In genomic region chr4:85475631-85476233, GRCh38 we compare ENCODE assay signal across 8 cellular contexts. TPM values are rescaled to one million over a fixed set of nuclear protein-coding genes. Genes with fewer than 3 reads are reported as not detected.
A peak's percentile ranks its signal among the peaks of the same experiment; 100 is the strongest.
DNase-seq lines count a peak whose midpoint lies in the region; ATAC-seq and TF ChIP-seq lines count a peak whose summit lies in the region.

No MANE protein-coding gene starts in this region.

- 3 to 5% methylated on average over 14 to 19 of the region's 21 CpGs for WGBS in lower leg skin, 2 donors

- no peaks in the 10 kb centered on the region for H3K36me3 ChIP-seq in vagina

- peaks cover 17% of the 10 kb centered on the region for H3K27me3 Mint-ChIP-seq in chondrocyte (ENCODE audit: low read depth)
- H3K27me3 Mint-ChIP-seq in activated naive CD4-positive, alpha-beta T cell treated with anti-CD3 and anti-CD28 coated beads for 36 hours (ENCODE audit: low read depth), result peaks cover 22% of the 10 kb centered on the region
- peaks cover 27% of the 10 kb centered on the region for H3K27me3 Mint-ChIP-seq in CD4-positive, alpha-beta T cell

- no peaks in the 10 kb centered on the region for H3K9me3 ChIP-seq in vagina
- no peaks in the 10 kb centered on the region for H3K9me3 ChIP-seq in CD4-positive, alpha-beta T cell (ENCODE audit: control insufficient read depth, low read length)

- TF ChIP-seq CTCF in chondrocyte (IDR thresholded peaks at IDR 0.05) (no peak), lower leg skin (IDR thresholded peaks at IDR 0.05) (no peak), vagina (IDR thresholded peaks at IDR 0.05) (no peak)
- TF ChIP-seq CTCF in CD4-positive, alpha-beta T cell (IDR thresholded peaks at IDR 0.05), result no peak

- DNase-seq in Right ventricle myocardium inferior (ENCODE audit: missing footprints) (peak; percentile 78), cardiac septum (ENCODE audit: low spot score) (no peak), chondrocyte (ENCODE audit: low spot score) (no peak), lower leg skin (ENCODE audit: low spot score in 2 of 2) (no peak), vagina (ENCODE audit: extremely low spot score in 2 of 2) (no peak), NCI-H345 (lab: John Stamatoyannopoulos, UW) (no peak)
- no peak for DNase-seq in activated naive CD4-positive, alpha-beta T cell treated with anti-CD3 and anti-CD28 coated beads for 36 hours
- no peak for DNase-seq in CD4-positive, alpha-beta T cell

- H3K36me3 Mint-ChIP-seq in chondrocyte (ENCODE audit: low read depth), result no peaks in the 10 kb centered on the region
- no peaks in the 10 kb centered on the region for H3K36me3 Mint-ChIP-seq in activated naive CD4-positive, alpha-beta T cell treated with anti-CD3 and anti-CD28 coated beads for 36 hours (ENCODE audit: low read depth)
- no peaks in the 10 kb centered on the region for H3K36me3 Mint-ChIP-seq in CD4-positive, alpha-beta T cell (ENCODE audit: low read depth)

- H3K4me3 ChIP-seq in lower leg skin (ENCODE audit: low read depth, poor library complexity, severe bottlenecking), result peak overlapping the region; percentile 53
- H3K4me3 ChIP-seq in vagina, result peak overlapping the region; percentile 59 to 60

- H3K4me1 ChIP-seq in vagina, result no peaks in the 10 kb centered on the region

- TF ChIP-seq POLR2A in lower leg skin (IDR thresholded peaks at IDR 0.05), result no peak
- no peak for TF ChIP-seq POLR2A in vagina (IDR thresholded peaks at IDR 0.05)

- CTCF ChIA-PET in activated naive CD4-positive, alpha-beta T cell treated with anti-CD3 and anti-CD28 coated beads for 36 hours (lab: Charles Lee), result no interaction called here
- CTCF ChIA-PET in CD4-positive, alpha-beta T cell (lab: Charles Lee), result no interaction called here

- intact Hi-C loops in Right ventricle myocardium inferior (cut with DNase I) (loop anchor here (5.0 kb wide), 2 partner anchors 257 to 272 kb away; no protein-coding TSS in a partner anchor), cardiac septum (cut with DNase I) (loop anchor here (5.0 kb wide), 3 partner anchors 78 to 267 kb away; no protein-coding TSS in a partner anchor), lower leg skin (cut with DNase I; ENCODE audit: low total_unique reads) (no loop called here), vagina (cut with DNase I) (no loop called here)
- intact Hi-C loops in activated naive CD4-positive, alpha-beta T cell treated with anti-CD3 and anti-CD28 coated beads for 36 hours (cut with micrococcal nuclease), result no loop called here
- intact Hi-C loops in CD4-positive, alpha-beta T cell (cut with DNase I, micrococcal nuclease), result no loop called here

- POLR2A ChIA-PET in CD4-positive, alpha-beta T cell (lab: Charles Lee), result no interaction called here

- H3K9me3 Mint-ChIP-seq in chondrocyte (ENCODE audit: low read depth), result no peaks in the 10 kb centered on the region
- no peaks in the 10 kb centered on the region for H3K9me3 Mint-ChIP-seq in activated naive CD4-positive, alpha-beta T cell treated with anti-CD3 and anti-CD28 coated beads for 36 hours
- H3K9me3 Mint-ChIP-seq in CD4-positive, alpha-beta T cell, result no peaks in the 10 kb centered on the region

- no peak overlapping the region for H3K27ac Mint-ChIP-seq in chondrocyte (ENCODE audit: unreplicated experiment)
- H3K27ac Mint-ChIP-seq in activated naive CD4-positive, alpha-beta T cell treated with anti-CD3 and anti-CD28 coated beads for 36 hours, result no peak overlapping the region
- no peak overlapping the region for H3K27ac Mint-ChIP-seq in CD4-positive, alpha-beta T cell

- H3K27ac ChIP-seq in vagina, result peak overlapping the region; percentile 60
- no peak overlapping the region for H3K27ac ChIP-seq in CD4-positive, alpha-beta T cell (ENCODE audit: low read depth, low read length)

- H3K27me3 ChIP-seq in vagina, result no peaks in the 10 kb centered on the region
- peaks cover 6% of the 10 kb centered on the region for H3K27me3 ChIP-seq in CD4-positive, alpha-beta T cell (ENCODE audit: control insufficient read depth, insufficient read depth, low read length)

- no peak for ATAC-seq in Right ventricle myocardium inferior
- no peak for ATAC-seq in CD4-positive, alpha-beta T cell (ENCODE audit: poor library complexity)

- peaks cover 13% of the 10 kb centered on the region for H3K4me1 Mint-ChIP-seq in chondrocyte (ENCODE audit: low read depth)
- no peaks in the 10 kb centered on the region for H3K4me1 Mint-ChIP-seq in activated naive CD4-positive, alpha-beta T cell treated with anti-CD3 and anti-CD28 coated beads for 36 hours (ENCODE audit: low read depth)
- H3K4me1 Mint-ChIP-seq in CD4-positive, alpha-beta T cell (ENCODE audit: low read depth), result no peaks in the 10 kb centered on the region

- peak overlapping the region; percentile 82 for H3K4me3 Mint-ChIP-seq in chondrocyte (ENCODE audit: unreplicated experiment)
- H3K4me3 Mint-ChIP-seq in activated naive CD4-positive, alpha-beta T cell treated with anti-CD3 and anti-CD28 coated beads for 36 hours, result no peak overlapping the region
- H3K4me3 Mint-ChIP-seq in CD4-positive, alpha-beta T cell, result no peak overlapping the region

RNA-seq across cellular contexts. Expression of gene ARHGAP24, which starts 0.8 kb away (rescaled TPM):
- 10.6 TPM for total RNA-seq in Right ventricle myocardium inferior
- 60.1 TPM for total RNA-seq in cardiac septum
- total RNA-seq in chondrocyte, result 21.1 to 22.0 TPM (median 21.6 TPM) in 3 replicates
- total RNA-seq in lower leg skin, result 10 to 100 TPM; 13.1 to 58.4 (median 24.0) TPM
- total RNA-seq in vagina, result 40.0 TPM
- not detected for total RNA-seq in activated naive CD4-positive, alpha-beta T cell treated with anti-CD3 and anti-CD28 coated beads for 36 hours
- under 1 TPM; 0.30 to 0.53 TPM for total RNA-seq in CD4-positive, alpha-beta T cell

Comparison
In these comparisons a context has a peak if more than half of its experiments do, and no peak if none do; other contexts are left out.
1. intact Hi-C loops: an anchor here in Right ventricle myocardium inferior (5.0 kb wide) and cardiac septum (5.0 kb wide); none called in lower leg skin, vagina, activated naive CD4-positive, alpha-beta T cell treated with anti-CD3 and anti-CD28 coated beads for 36 hours and CD4-positive, alpha-beta T cell.